ENCODE assay signal across 8 cellular contexts in genomic region chrX:130916636-130917422, GRCh38. TPM values are rescaled to one million over a fixed set of nuclear protein-coding genes. Genes with fewer than 3 reads are reported as not detected.
A peak's percentile ranks its signal among the peaks of the same experiment; 100 is the strongest.
DNase-seq lines count a peak whose midpoint lies in the region; TF ChIP-seq lines count a peak whose summit lies in the region.

No MANE protein-coding gene starts in this region.

- TF ChIP-seq CTCF in A673 (conservative IDR thresholded peaks at IDR 0.05; ENCODE audit: low read depth, low read length) (peak; percentile 81), GM10266 (IDR thresholded peaks at IDR 0.05; ENCODE audit: control insufficient read depth, insufficient read depth, low read depth, missing control alignments) (peak; percentile 58)

- H3K9me3 ChIP-seq in A673 (ENCODE audit: low read depth, low read length, poor library complexity, severe bottlenecking): no peaks in the 10 kb centered on the region

- intact Hi-C loops in A673 (cut with micrococcal nuclease; ENCODE audit: unreplicated experiment): loop anchor here (1.0 to 10.0 kb wide), 5 partner anchors 340 to 1310 kb away; partner anchors contain the start of gene SLC25A14

- POLR2A ChIA-PET in A673 (lab: Charles Lee; ENCODE audit: low non-redundant PET): interaction anchor here (0.6 kb wide), 1 partner anchor 768 kb away, joined by 9 read pairs; no protein-coding TSS in a partner anchor

- H3K4me3 ChIP-seq in A673 (ENCODE audit: low read depth, low read length, poor library complexity, severe bottlenecking): no peak overlapping the region

- peak; percentile 74 for DNase-seq in A673 (ENCODE audit: low spot score)
- peak; percentile 30 for DNase-seq in GM10266 (ENCODE audit: extremely low spot score)
- peak; percentile 59 for DNase-seq in HT-29 (ENCODE audit: low spot score)
- DNase-seq in RPMI7951 (ENCODE audit: low read depth): peak; percentile 35
- peak; percentile 28 for DNase-seq in amniotic epithelial cell (ENCODE audit: low read depth)
- peak; percentile 52 for DNase-seq in iPS-NIHi11 (ENCODE audit: low spot score)
- peak; percentile 38 for DNase-seq in stimulated activated CD4-positive, alpha-beta T cell treated with anti-CD3 and anti-CD28 coated beads, Interleukin-15, amount 100 ng/mL, for 24 hours
- DNase-seq in globus pallidus (ENCODE audit: low spot score): no peak

- H3K36me3 ChIP-seq in A673 (ENCODE audit: insufficient read depth, low read length, poor library complexity, severe bottlenecking): no peaks in the 10 kb centered on the region

- no peaks in the 10 kb centered on the region for H3K4me1 ChIP-seq in A673 (ENCODE audit: insufficient read depth, low read length, poor library complexity, severe bottlenecking)

- CTCF ChIA-PET in A673 (lab: Charles Lee): interaction anchor here (0.6 to 1.9 kb wide), 7 partner anchors 341 to 1289 kb away, joined by 3 to 14 read pairs (median 6); no protein-coding TSS in a partner anchor

- H3K27me3 ChIP-seq in A673 (replicated peaks; ENCODE audit: insufficient read depth, low read depth, low read length, poor library complexity): no peaks in the 10 kb centered on the region

- BruUV-seq in A673 (replicated peaks; lab: Mats Ljungman, UMichigan): no TSS peak

- H3K27ac ChIP-seq in A673 (ENCODE audit: low read depth, low read length, poor library complexity, severe bottlenecking): no peak overlapping the region

RNA-seq across cellular contexts. Expression of gene ENOX2, which starts 13.8 kb away (rescaled TPM):
- total RNA-seq in A673 (2021): 10.9 and 12.9 TPM in 2 replicates
- 8.4 and 16.2 TPM in 2 replicates for total RNA-seq in HT-29 (2014; rRNA removed; shearing (Covaris generic))
- 7.1 and 10.9 TPM in 2 replicates for total RNA-seq in RPMI7951 (2014; rRNA removed; shearing (Covaris generic))
